Comparison of ENCODE assay signal across 8 cellular contexts in the genomic region with DNA sequence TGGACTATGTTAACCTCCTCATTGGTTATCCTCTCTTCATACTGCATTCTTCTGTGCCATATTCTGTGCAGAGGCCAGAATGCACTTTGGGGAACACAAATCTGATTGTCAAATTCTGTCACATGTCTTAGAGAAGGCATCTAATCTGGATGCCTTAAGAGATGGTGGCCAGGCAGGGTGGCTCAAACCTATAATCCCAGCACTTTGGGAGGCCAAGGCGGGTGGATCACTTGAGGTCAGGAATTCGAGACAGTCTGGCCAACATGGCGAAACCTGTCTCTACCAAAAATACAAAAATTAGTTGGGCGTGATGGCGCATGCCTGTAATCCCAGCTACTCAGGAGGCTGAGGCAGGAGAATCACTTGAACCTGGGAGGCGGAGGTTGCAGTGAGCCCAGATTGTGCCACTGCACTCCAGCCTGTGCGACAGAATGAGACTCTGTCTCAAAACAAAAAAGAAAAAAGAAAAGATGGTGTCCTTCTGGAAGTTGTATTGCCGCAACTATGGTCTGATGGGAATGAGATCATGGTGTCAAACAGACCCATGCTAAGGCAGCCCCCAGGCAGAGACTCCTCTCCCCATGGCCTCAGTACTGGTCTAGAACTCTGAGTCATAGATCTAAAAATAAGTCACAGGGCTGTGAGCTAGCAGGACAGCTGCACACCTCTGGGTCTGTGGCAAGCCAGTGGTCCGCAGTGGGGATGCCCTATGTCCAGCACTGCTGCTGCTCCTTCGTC. TPM values are rescaled to one million over a fixed set of nuclear protein-coding genes. Genes with fewer than 3 reads are reported as not detected.
DNase-seq lines count a peak whose midpoint lies in the region; ATAC-seq, FAIRE-seq and TF ChIP-seq lines count a peak whose summit lies in the region.
"Not testable (repeated sequence)": the region's sequence is repeated elsewhere in the genome, so short reads cannot be mapped to it uniquely, and the experiment has no call there.

No MANE protein-coding gene starts in this region.

- H3K27ac Mint-ChIP-seq in activated naive CD4-positive, alpha-beta T cell treated with anti-CD3 and anti-CD28 coated beads, Interleukin-2, amount 50 U/mL, for 72 hours = peak overlapping the region in 1 of 2 donors; percentile 8

- H2AFZ ChIP-seq in endothelial cell of umbilical vein (ENCODE audit: low read depth, low read length) = not testable (repeated sequence)

- peak; percentile 54 for ATAC-seq in HG03439 (IDR thresholded peaks at IDR 0.05; ENCODE audit: unreplicated experiment)
- ATAC-seq in RWPE2 (ENCODE audit: low read depth) = peak; percentile 66
- ATAC-seq in activated naive CD4-positive, alpha-beta T cell treated with anti-CD3 and anti-CD28 coated beads, Interleukin-2, amount 50 U/mL, for 72 hours = peak; percentile 55 to 61
- ATAC-seq in right cardiac atrium = peak; percentile 77 to 81
- ATAC-seq in gastrocnemius medialis = peak; percentile 96 to 98

- not testable (repeated sequence) for H3K9me3 Mint-ChIP-seq in activated naive CD4-positive, alpha-beta T cell treated with anti-CD3 and anti-CD28 coated beads, Interleukin-2, amount 50 U/mL, for 72 hours

- BruUV-seq in endothelial cell of umbilical vein (replicated peaks; lab: Mats Ljungman, UMichigan) = not testable (repeated sequence)

- 93% methylated on average over 10 of the region's 10 CpGs for whole genome bisulfite sequencing in right cardiac atrium

- TF ChIP-seq CTCF in GM20000 (IDR thresholded peaks at IDR 0.05; ENCODE audit: extremely low read depth, missing control alignments); RWPE2 (IDR thresholded peaks at IDR 0.05; ENCODE audit: poor library complexity, severe bottlenecking); endothelial cell of umbilical vein (IDR thresholded peaks at IDR 0.05; ENCODE audit: extremely low read depth in 1 of 2, insufficient read depth in 1 of 2, low read depth in 1 of 2, low read length in 2 of 2); gastrocnemius medialis (IDR thresholded peaks at IDR 0.05 in 4 of 5, conservative IDR thresholded peaks at IDR 0.05 in 1 of 5): not testable (repeated sequence)

- H3K27me3 ChIP-seq in RWPE2 (ENCODE audit: insufficient read depth, poor library complexity, severe bottlenecking); endothelial cell of umbilical vein (ENCODE audit: control insufficient read depth in 2 of 2, insufficient read depth in 2 of 2, low read length in 2 of 2); right cardiac atrium (ENCODE audit: control insufficient read depth, insufficient read depth); gastrocnemius medialis: not testable (repeated sequence)

- H3K79me2 ChIP-seq in endothelial cell of umbilical vein (ENCODE audit: control insufficient read depth, insufficient read depth, low read length) = not testable (repeated sequence)

- not testable (repeated sequence) for H3K36me3 ChIP-seq in RWPE2 (ENCODE audit: low read depth); endothelial cell of umbilical vein (ENCODE audit: control insufficient read depth in 2 of 2, extremely low read depth in 1 of 2, insufficient read depth in 2 of 2, low read length in 2 of 2); gastrocnemius medialis

- not testable (repeated sequence) for H3K9ac ChIP-seq in endothelial cell of umbilical vein (replicated peaks; ENCODE audit: extremely low read depth, insufficient read depth, low read length)

- DNase-seq in AG20443 (ENCODE audit: low spot score) (peak; percentile 31), GM20000 (ENCODE audit: low spot score) (peak; percentile 52), gastrocnemius medialis (peak; percentile 18 to 75)
- DNase-seq in RWPE2 (ENCODE audit: low spot score); activated naive CD4-positive, alpha-beta T cell treated with anti-CD3 and anti-CD28 coated beads, Interleukin-2, amount 50 U/mL, for 72 hours (ENCODE audit: low spot score in 2 of 2); endothelial cell of umbilical vein (ENCODE audit: low read depth, low spot score); right cardiac atrium: not testable (repeated sequence)

- H4K20me1 ChIP-seq in endothelial cell of umbilical vein (replicated peaks; ENCODE audit: control insufficient read depth, extremely low read depth, insufficient read depth, low read length) = not testable (repeated sequence)

- H3K4me3 ChIP-seq in RWPE2 (ENCODE audit: severe bottlenecking); endothelial cell of umbilical vein (replicated peaks in 1 of 3; ENCODE audit: insufficient read depth in 1 of 3, low read depth in 1 of 3, low read length in 3 of 3); right cardiac atrium (ENCODE audit: low read length); gastrocnemius medialis: not testable (repeated sequence)

- not testable (repeated sequence) for H3K9me3 ChIP-seq in RWPE2 (ENCODE audit: severe bottlenecking); endothelial cell of umbilical vein (replicated peaks; ENCODE audit: control insufficient read depth, insufficient read depth, low read length); right cardiac atrium (ENCODE audit: control insufficient read depth, low read length); gastrocnemius medialis

- H3K36me3 Mint-ChIP-seq in activated naive CD4-positive, alpha-beta T cell treated with anti-CD3 and anti-CD28 coated beads, Interleukin-2, amount 50 U/mL, for 72 hours = not testable (repeated sequence)

- peak; percentile 4 for FAIRE-seq in endothelial cell of umbilical vein (lab: Jason Lieb, UNC)

- POLR2A ChIA-PET in endothelial cell of umbilical vein (lab: Charles Lee) = not testable (repeated sequence)

- not testable (repeated sequence) for TF ChIP-seq POLR2A in endothelial cell of umbilical vein (IDR thresholded peaks at IDR 0.05; ENCODE audit: low read depth, low read length); gastrocnemius medialis (IDR thresholded peaks at IDR 0.05)

- not testable (repeated sequence) for H3K4me2 ChIP-seq in endothelial cell of umbilical vein (ENCODE audit: insufficient read depth, low read length)

- H3K27ac ChIP-seq in RWPE2 (ENCODE audit: poor library complexity, severe bottlenecking); endothelial cell of umbilical vein (ENCODE audit: insufficient read depth, low read depth, low read length); right cardiac atrium (ENCODE audit: low read length): not testable (repeated sequence)
- peak overlapping the region in 2 of 4 donors; percentile 35 to 36 for H3K27ac ChIP-seq in gastrocnemius medialis

- dilution Hi-C loops in endothelial cell of umbilical vein (cut with MboI; ENCODE audit: extremely low pct_ligation_motif_present, low sequenced_read_pairs) = not testable (repeated sequence)

- CTCF ChIA-PET in endothelial cell of umbilical vein (lab: Charles Lee) = not testable (repeated sequence)

- not testable (repeated sequence) for H3K9me1 ChIP-seq in endothelial cell of umbilical vein (replicated peaks; ENCODE audit: control insufficient read depth, extremely low read depth, insufficient read depth, low read length)

- intact Hi-C loops in endothelial cell of umbilical vein (cut with micrococcal nuclease); right cardiac atrium (cut with DNase I); gastrocnemius medialis (cut with DNase I; ENCODE audit: low total_unique reads): not testable (repeated sequence)

- in situ Hi-C loops in gastrocnemius medialis (cut with MboI; ENCODE audit: low sequenced_read_pairs in 4 of 4) = loop anchor here in 2 of 4 donors (25.0 kb wide), 1 partner anchor 94 kb away; no protein-coding TSS in a partner anchor

- not testable (repeated sequence) for H3K4me1 ChIP-seq in RWPE2 (ENCODE audit: insufficient read depth, poor library complexity, severe bottlenecking); endothelial cell of umbilical vein (ENCODE audit: control insufficient read depth, extremely low read depth, insufficient read depth, low read length); right cardiac atrium (ENCODE audit: control insufficient read depth, insufficient read depth, low read length)
- peaks cover 9 to 14% of the 10 kb centered on the region in 2 donors for H3K4me1 ChIP-seq in gastrocnemius medialis

RNA-seq across cellular contexts. Expression of a gene that starts 11.0 kb away (rescaled TPM):
- total RNA-seq in activated naive CD4-positive, alpha-beta T cell treated with anti-CD3 and anti-CD28 coated beads, Interleukin-2, amount 50 U/mL, for 72 hours = 10 to 100 TPM; 11.7 to 15.0 TPM
- total RNA-seq in endothelial cell of umbilical vein (46.8 and 46.9 TPM in 2 replicates), right cardiac atrium (10 to 100 TPM; 21.1 to 22.7 (median 22.2) TPM), gastrocnemius medialis (10 to 100 TPM; 21.8 to 34.3 (median 24.8) TPM)
- polyA plus RNA-seq in endothelial cell of umbilical vein (39.2 and 45.4 TPM in 2 replicates), right cardiac atrium (10.6 TPM)
- polyA plus RNA-seq in endothelial cell of umbilical vein (2011; cell fraction: cytosol; rRNA removed) = 28.6 and 30.7 TPM in 2 replicates
- 48.6 and 54.8 TPM in 2 replicates for polyA plus RNA-seq in endothelial cell of umbilical vein (2011; cell fraction: nucleus; rRNA removed)
- polyA plus RNA-seq in endothelial cell of umbilical vein (2012) = 26.3 and 31.4 TPM in 2 replicates
- 51.5 and 51.9 TPM in 2 replicates for polyA minus RNA-seq in endothelial cell of umbilical vein
- 6.5 TPM for polyA minus RNA-seq in endothelial cell of umbilical vein (2011; cell fraction: cytosol; rRNA and poly(A)+ RNA removed)
- polyA minus RNA-seq in endothelial cell of umbilical vein (2011; cell fraction: nucleus; rRNA and poly(A)+ RNA removed) = 44.0 and 49.9 TPM in 2 replicates
